Comparison of ENCODE assay signal across 27 cellular contexts in the genomic region with DNA sequence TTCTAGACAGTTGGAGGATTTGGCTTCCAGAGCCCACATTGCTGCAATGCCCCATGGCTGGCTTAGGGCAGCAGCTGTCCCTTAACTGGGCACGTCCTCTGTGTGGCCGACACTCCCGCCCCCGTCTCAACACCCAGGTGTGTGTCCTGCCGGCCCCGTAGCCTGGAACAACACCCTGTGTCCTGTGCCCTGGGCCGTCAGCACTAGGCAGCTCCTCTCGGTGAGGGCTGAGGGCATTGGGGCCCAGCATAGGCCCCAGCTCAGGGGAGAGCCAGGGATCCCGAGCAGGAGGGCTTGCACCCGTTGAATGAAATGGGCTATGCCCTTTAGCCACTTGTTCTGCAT.
A peak's percentile ranks its signal among the peaks of the same experiment; 100 is the strongest.
DNase-seq lines count a peak whose midpoint lies in the region; ATAC-seq, FAIRE-seq and TF ChIP-seq lines count a peak whose summit lies in the region.
"Had no signal": no experiment of that assay in that cellular context is flagged by ENCODE, and none has a peak within 500 bp of the region (broad histone marks: within the 10 kb centered on the region; RNA-seq: fewer than 3 reads in every experiment).

No MANE protein-coding gene starts in this region.

- H2BK12ac ChIP-seq in mesenchymal stem cell (ENCODE audit: low read length in 2 of 2): no peak overlapping the region

- intact Hi-C loops in IMR-90 (cut with micrococcal nuclease) (no loop called here), posterior vena cava (cut with DNase I) (no loop called here), kidney (cut with DNase I) (no loop called here)

- peak overlapping the region; percentile 35 for H2AK9ac ChIP-seq in IMR-90 (replicated peaks; ENCODE audit: low read depth, low read length, poor library complexity)

- H3K27me3 ChIP-seq in IMR-90 (ENCODE audit: control insufficient read depth, insufficient read depth, low read length) (no peaks in the 10 kb centered on the region), mesenchymal stem cell (ENCODE audit: control insufficient read depth in 1 of 2, insufficient read depth in 1 of 2, low read length in 2 of 2) (no peaks in the 10 kb centered on the region), MM.1S (replicated peaks; ENCODE audit: insufficient read depth, low read length) (peaks cover 64% of the 10 kb centered on the region)
- H3K27me3 ChIP-seq: BE2C; BLaER1 treated with 17β-estradiol and CSF1 and Interleukin-3, amounts not matched to agents 10 nM and 100 nM had no signal

- no peaks in the 10 kb centered on the region for H3K9me2 ChIP-seq in MM.1S (replicated peaks; ENCODE audit: insufficient read depth, low read length)

- H4K20me1 ChIP-seq in IMR-90 (ENCODE audit: insufficient read depth, low read length) (no peaks in the 10 kb centered on the region; the same call in 1 of the 2 replicates), MM.1S (ENCODE audit: insufficient read depth, low read length) (no peaks in the 10 kb centered on the region)

- in situ Hi-C loops in IMR-90 (cut with MboI; ENCODE audit: low sequenced_read_pairs): no loop called here

- peaks cover 0 to 7% (median 0%) of the 10 kb centered on the region in 5 experiments for H3K9me3 Mint-ChIP-seq in brain
- no peaks in the 10 kb centered on the region for H3K9me3 Mint-ChIP-seq in mesothelial cell of epicardium
- H3K9me3 Mint-ChIP-seq: CD4-positive, alpha-beta T cell had no signal

- FAIRE-seq in kidney (lab: Jason Lieb, UNC): no peak
- FAIRE-seq: A549, D721Med, GM12878, GM19239 had no signal

- H3K27ac ChIP-seq in IMR-90 (ENCODE audit: insufficient read depth, low read length) (no peak overlapping the region), mesenchymal stem cell (ENCODE audit: low read length, poor library complexity, severe bottlenecking) (no peak overlapping the region), MM.1S (ENCODE audit: low read length) (no peak overlapping the region), kidney (ENCODE audit: low read depth in 2 of 2, low read length in 2 of 2) (no peak overlapping the region)
- H3K27ac ChIP-seq: A549; BLaER1 treated with 17β-estradiol and CSF1 and Interleukin-3, amounts not matched to agents 10 nM and 100 nM; GM23248 had no signal

- H3K14ac ChIP-seq in IMR-90 (replicated peaks; ENCODE audit: low read depth, low read length) (no peak overlapping the region), mesenchymal stem cell (ENCODE audit: low read length in 2 of 2) (peak overlapping the region in 1 of 2 experiments; percentile 8)

- no TSS peak for BruUV-seq in IMR-90 (replicated peaks; lab: Mats Ljungman, UMichigan)

- no peak overlapping the region for H4K5ac ChIP-seq in IMR-90 (ENCODE audit: low read depth, low read length)

- no peak overlapping the region for H2BK120ac ChIP-seq in IMR-90 (ENCODE audit: low read depth, low read length)
- H2BK120ac ChIP-seq in mesenchymal stem cell (ENCODE audit: low read depth, low read length): no peak overlapping the region

- CTCF ChIA-PET in IMR-90 (lab: Yijun Ruan, JAX): no interaction called here

- H4K91ac ChIP-seq in IMR-90 (ENCODE audit: insufficient read depth, low read depth, low read length) (no peak overlapping the region), mesenchymal stem cell (ENCODE audit: low read length) (peak overlapping the region; percentile 39)

- H3K4me1 ChIP-seq in IMR-90 (ENCODE audit: control insufficient read depth, insufficient read depth, low read length) (peaks cover 5% of the 10 kb centered on the region; the same call in 1 of the 2 replicates), mesenchymal stem cell (ENCODE audit: control insufficient read depth, insufficient read depth, low read depth, low read length) (no peaks in the 10 kb centered on the region), MM.1S (ENCODE audit: low read length) (no peaks in the 10 kb centered on the region), kidney (ENCODE audit: control insufficient read depth in 1 of 2, insufficient read depth in 1 of 2, low read depth in 1 of 2, low read length in 2 of 2) (no peaks in the 10 kb centered on the region)
- H3K4me1 ChIP-seq: A549, BE2C had no signal

- H2AFZ ChIP-seq in IMR-90 (replicated peaks; ENCODE audit: low read length, poor library complexity) (no peak overlapping the region), mesenchymal stem cell (ENCODE audit: low read depth, low read length) (no peak overlapping the region), MM.1S (ENCODE audit: low read length) (no peak overlapping the region)
- H2AFZ ChIP-seq: GM23248 had no signal

- TF ChIP-seq RAD21 in IMR-90 (IDR thresholded peaks at IDR 0.05; ENCODE audit: low read length): no peak

- H3K36me3 ChIP-seq in IMR-90 (ENCODE audit: control insufficient read depth, insufficient read depth, low read length) (no peaks in the 10 kb centered on the region), mesenchymal stem cell (ENCODE audit: control insufficient read depth in 1 of 2, insufficient read depth in 2 of 2, low read depth in 1 of 2, low read length in 2 of 2) (no peaks in the 10 kb centered on the region), MM.1S (replicated peaks; ENCODE audit: insufficient read depth, low read length) (no peaks in the 10 kb centered on the region), kidney (ENCODE audit: control insufficient read depth in 1 of 2, insufficient read depth in 2 of 2, low read length in 2 of 2) (no peaks in the 10 kb centered on the region)
- H3K36me3 ChIP-seq: BE2C; BLaER1 treated with 17β-estradiol and CSF1 and Interleukin-3, amounts not matched to agents 10 nM and 100 nM had no signal

- H3K9ac ChIP-seq in IMR-90 (ENCODE audit: low read depth, low read length) (no peak overlapping the region), mesenchymal stem cell (ENCODE audit: low read length) (no peak overlapping the region), MM.1S (ENCODE audit: low read length) (no peak overlapping the region), kidney (ENCODE audit: low read length in 2 of 2) (no peak overlapping the region)
- H3K9ac ChIP-seq: BLaER1 treated with 17β-estradiol and CSF1 and Interleukin-3, amounts not matched to agents 10 nM and 100 nM; GM23248 had no signal

- H3K4ac ChIP-seq in IMR-90 (ENCODE audit: low read depth, low read length) (no peak overlapping the region), mesenchymal stem cell (ENCODE audit: low read depth in 1 of 2, low read length in 2 of 2) (no peak overlapping the region)

- H3K79me2 ChIP-seq in MM.1S (ENCODE audit: low read length): no peaks in the 10 kb centered on the region

- H3K27ac Mint-ChIP-seq in brain (peak overlapping the region in 3 of 5 experiments; percentile 67 to 99 (median 96)), mesothelial cell of epicardium (no peak overlapping the region)
- H3K27ac Mint-ChIP-seq: CD14-positive monocyte; CD4-positive, alpha-beta T cell; CD8-positive, alpha-beta memory T cell; HFFc6 had no signal

- 94% methylated on average over 6 of the region's 10 CpGs; no CpG with 5 or more reads in 1 of the 2 experiments for WGBS in IMR-90 (ENCODE audit: extremely low coverage in 2 of 2, insufficient read length in 1 of 2), 2 experiments
- 85% methylated on average over 9 of the region's 10 CpGs for WGBS in mesenchymal stem cell

- H3K9me3 ChIP-seq in IMR-90 (ENCODE audit: control insufficient read depth, insufficient read depth, low read length) (peaks cover 6% of the 10 kb centered on the region; the same call in 1 of the 2 replicates), mesenchymal stem cell (ENCODE audit: control insufficient read depth, low read length) (peaks cover 5% of the 10 kb centered on the region), MM.1S (replicated peaks; ENCODE audit: insufficient read depth, low read length) (no peaks in the 10 kb centered on the region), kidney (ENCODE audit: control insufficient read depth in 1 of 2, low read length in 2 of 2) (no peaks in the 10 kb centered on the region)

- no peak for DNase-seq in IMR-90
- DNase-seq in mesenchymal stem cell: no peak
- DNase-seq in posterior vena cava (ENCODE audit: low spot score): peak; percentile 64
- no peak for DNase-seq in mesothelial cell of epicardium (ENCODE audit: low spot score in 2 of 2, unreplicated experiment in 2 of 2)
- DNase-seq in MM.1S: no peak
- DNase-seq in nucleus accumbens (lab: John Stamatoyannopoulos, UW): no peak
- DNase-seq in kidney: no peak
- DNase-seq: 8988T; ACHN; AML-193; BE2C; CD4-positive, alpha-beta T cell; CD8-positive, alpha-beta memory T cell; DMS 273 treated with DMSO at 0.1 percent for 48 hours; DMS79; EL; GDM1; GM23248; H9; HFFc6 had no signal

- H3K4me2 ChIP-seq in IMR-90 (ENCODE audit: low read depth, low read length) (no peak overlapping the region), mesenchymal stem cell (ENCODE audit: low read length, poor library complexity, severe bottlenecking) (no peak overlapping the region), MM.1S (ENCODE audit: low read depth, low read length) (no peak overlapping the region)
- H3K4me2 ChIP-seq: A549; BLaER1 treated with 17β-estradiol and CSF1 and Interleukin-3, amounts not matched to agents 10 nM and 100 nM had no signal

- H3K23ac ChIP-seq in IMR-90 (ENCODE audit: low read depth, low read length) (no peak overlapping the region), mesenchymal stem cell (ENCODE audit: low read length in 2 of 2) (no peak overlapping the region)

- H2BK20ac ChIP-seq in IMR-90 (ENCODE audit: low read depth, low read length): no peak overlapping the region

- H4K8ac ChIP-seq in IMR-90 (ENCODE audit: low read depth in 2 of 2, low read length in 2 of 2) (no peak overlapping the region), mesenchymal stem cell (ENCODE audit: low read length) (no peak overlapping the region)

- POLR2A ChIA-PET in IMR-90 (lab: Charles Lee; ENCODE audit: unreplicated experiment): no interaction called here

- TF ChIP-seq CTCF in IMR-90 (conservative IDR thresholded peaks at IDR 0.05; ENCODE audit: low read depth, low read length) (no peak), brain (conservative IDR thresholded peaks at IDR 0.05) (no peak), mesothelial cell of epicardium (IDR thresholded peaks at IDR 0.05; ENCODE audit: unreplicated experiment) (no peak), MM.1S (IDR thresholded peaks at IDR 0.05; ENCODE audit: low read length) (no peak), kidney (IDR thresholded peaks at IDR 0.05; ENCODE audit: borderline replicate concordance, extremely low read depth, insufficient read depth) (no peak)

- no peak for TF ChIP-seq POLR2A in IMR-90 (IDR thresholded peaks at IDR 0.05; ENCODE audit: low read depth, low read length)

- peaks cover 5% of the 10 kb centered on the region for H3K36me3 Mint-ChIP-seq in brain
- H3K36me3 Mint-ChIP-seq in mesothelial cell of epicardium: no peaks in the 10 kb centered on the region
- H3K36me3 Mint-ChIP-seq: CD14-positive monocyte; CD8-positive, alpha-beta memory T cell had no signal

- dilution Hi-C loops in IMR-90 (cut with HindIII; ENCODE audit: low sequenced_read_pairs, unreplicated experiment): no loop called here

- H3K18ac ChIP-seq in IMR-90 (ENCODE audit: low read depth, low read length) (no peak overlapping the region), mesenchymal stem cell (ENCODE audit: low read depth in 1 of 2, low read length in 2 of 2) (no peak overlapping the region)

- H3K4me3 ChIP-seq in IMR-90 (ENCODE audit: insufficient read depth, low read depth, low read length): no peak overlapping the region
- no peak overlapping the region for H3K4me3 ChIP-seq in mesenchymal stem cell (ENCODE audit: insufficient read depth in 1 of 2, low read depth in 1 of 2, low read length in 2 of 2)
- H3K4me3 ChIP-seq in MM.1S (ENCODE audit: low read length): no peak overlapping the region
- no peak overlapping the region for H3K4me3 ChIP-seq in kidney (ENCODE audit: low read length in 2 of 2)
- H3K4me3 ChIP-seq: A549; BLaER1 treated with 17β-estradiol and CSF1 and Interleukin-3, amounts not matched to agents 10 nM and 100 nM; GM12878; GM23248 had no signal

- H3K79me1 ChIP-seq in IMR-90 (ENCODE audit: low read depth in 1 of 2, low read length in 2 of 2) (peaks cover 3 to 9% of the 10 kb centered on the region in 2 experiments; a peak in 3 of 4 replicates), mesenchymal stem cell (replicated peaks; ENCODE audit: low read length, poor library complexity, severe bottlenecking) (peaks cover 15% of the 10 kb centered on the region)

- H3F3A ChIP-seq in MM.1S (ENCODE audit: insufficient read depth, low read length): no peaks in the 10 kb centered on the region

- H3K9me1 ChIP-seq in IMR-90 (ENCODE audit: insufficient read depth, low read length): no peaks in the 10 kb centered on the region

- H3K56ac ChIP-seq in IMR-90 (ENCODE audit: extremely low read depth, insufficient read depth, low read length): no peak overlapping the region

- H2AK5ac ChIP-seq in IMR-90 (ENCODE audit: low read depth, low read length) (no peak overlapping the region), mesenchymal stem cell (ENCODE audit: low read length, severe bottlenecking) (no peak overlapping the region)

- H3K27me3 Mint-ChIP-seq in brain: no peaks in the 10 kb centered on the region
- H3K27me3 Mint-ChIP-seq in mesothelial cell of epicardium (ENCODE audit: low read depth): peaks cover 2% of the 10 kb centered on the region
- H3K27me3 Mint-ChIP-seq: CD4-positive, alpha-beta T cell; CD8-positive, alpha-beta memory T cell had no signal

- H2BK15ac ChIP-seq in IMR-90 (ENCODE audit: low read depth, low read length) (no peak overlapping the region), mesenchymal stem cell (ENCODE audit: low read depth, poor library complexity, severe bottlenecking) (no peak overlapping the region)

- H2BK5ac ChIP-seq in IMR-90 (ENCODE audit: low read depth, low read length, poor library complexity, severe bottlenecking): no peak overlapping the region
- H2BK5ac ChIP-seq in mesenchymal stem cell (ENCODE audit: low read depth, low read length, poor library complexity, severe bottlenecking): no peak overlapping the region

- no peak overlapping the region for H3K4me3 Mint-ChIP-seq in brain
- H3K4me3 Mint-ChIP-seq in mesothelial cell of epicardium: no peak overlapping the region
- H3K4me3 Mint-ChIP-seq: CD14-positive monocyte; CD4-positive, alpha-beta T cell; CD8-positive, alpha-beta memory T cell; H9; HFFc6 had no signal

- ATAC-seq in IMR-90 (ENCODE audit: low read depth): no peak
- ATAC-seq: A549, GM12878 had no signal

- H3K4me1 Mint-ChIP-seq in brain (peaks cover 53% of the 10 kb centered on the region), mesothelial cell of epicardium (peaks cover 8% of the 10 kb centered on the region)
- H3K4me1 Mint-ChIP-seq: CD14-positive monocyte; CD8-positive, alpha-beta memory T cell had no signal
